ENCODE assay signal across 18 cellular contexts in genomic region chr3:187929115-187929828, GRCh38.
DNase-seq lines count a peak whose midpoint lies in the region; ATAC-seq, FAIRE-seq and TF ChIP-seq lines count a peak whose summit lies in the region.
"Had no signal": no experiment of that assay in that cellular context is flagged by ENCODE, and none has a peak within 500 bp of the region (broad histone marks: within the 10 kb centered on the region; RNA-seq: fewer than 3 reads in every experiment).

No MANE protein-coding gene starts in this region.

- H3K36me3 ChIP-seq in CD8-positive, alpha-beta T cell (ENCODE audit: insufficient read depth, low read length) = no peaks in the 10 kb centered on the region
- H3K36me3 ChIP-seq in HepG2 (replicated peaks in 1 of 2; ENCODE audit: control insufficient read depth in 1 of 2, insufficient read depth in 2 of 2, low read length in 2 of 2) = no peaks in the 10 kb centered on the region
- H3K36me3 ChIP-seq: SJSA1 had no signal

- no peak overlapping the region for H2AFZ ChIP-seq in HepG2 (ENCODE audit: low read length)
- H2AFZ ChIP-seq: parathyroid adenoma, PC-9 had no signal

- H3K27ac ChIP-seq in CD8-positive, alpha-beta T cell (ENCODE audit: low read depth, low read length) = no peak overlapping the region
- H3K27ac ChIP-seq in right cardiac atrium (ENCODE audit: low read length) (peak overlapping the region; percentile 67), HepG2 (ENCODE audit: extremely low read length, insufficient read depth, low read length) (no peak overlapping the region)
- H3K27ac ChIP-seq: parathyroid adenoma, PC-9, SJSA1 had no signal

- H3K79me2 ChIP-seq in HepG2 (ENCODE audit: insufficient read depth, low read length) = no peaks in the 10 kb centered on the region
- H3K79me2 ChIP-seq: parathyroid adenoma had no signal

- H3K4me3 ChIP-seq in CD8-positive, alpha-beta T cell (ENCODE audit: low read depth, low read length) = no peak overlapping the region
- no peak overlapping the region for H3K4me3 ChIP-seq in right cardiac atrium (ENCODE audit: low read length)
- no peak overlapping the region for H3K4me3 ChIP-seq in HepG2 (replicated peaks in 1 of 3; ENCODE audit: insufficient read depth in 1 of 3, low read depth in 2 of 3, low read length in 3 of 3)
- H3K4me3 ChIP-seq: PC-9, SJSA1 had no signal

- no peak for ATAC-seq in CD8-positive, alpha-beta T cell
- ATAC-seq in activated T-cell treated with anti-CD3 and anti-CD28 coated beads, Interleukin-2, amount 50 U/mL, for 72 hours (replicated peaks in 1 of 2) = peak; percentile 71 to 75
- ATAC-seq in right cardiac atrium = peak; percentile 18 to 42
- ATAC-seq in HepG2 = no peak; the same call in 2 of the 3 replicates
- no peak for ATAC-seq in T-cell (replicated peaks in 1 of 4)

- no peaks in the 10 kb centered on the region for H3K27me3 Mint-ChIP-seq in CD8-positive, alpha-beta T cell (ENCODE audit: low read depth)
- H3K27me3 Mint-ChIP-seq in activated T-cell treated with anti-CD3 and anti-CD28 coated beads, Interleukin-2, amount 50 U/mL, for 72 hours (ENCODE audit: low read depth) = no peaks in the 10 kb centered on the region
- no peaks in the 10 kb centered on the region for H3K27me3 Mint-ChIP-seq in T-cell

- no peak overlapping the region for H3K4me2 ChIP-seq in HepG2 (ENCODE audit: low read depth, low read length)
- H3K4me2 ChIP-seq: PC-9 had no signal

- peaks cover 11% of the 10 kb centered on the region for H3K4me1 ChIP-seq in CD8-positive, alpha-beta T cell (ENCODE audit: insufficient read depth, low read length)
- peaks cover 4% of the 10 kb centered on the region for H3K4me1 ChIP-seq in right cardiac atrium (ENCODE audit: control insufficient read depth, insufficient read depth, low read length)
- peaks cover 51% of the 10 kb centered on the region for H3K4me1 ChIP-seq in HepG2 (ENCODE audit: insufficient read depth, low read length)
- H3K4me1 ChIP-seq: parathyroid adenoma, SJSA1 had no signal

- H3K9ac ChIP-seq in HepG2 (ENCODE audit: insufficient read depth, low read depth, low read length) = no peak overlapping the region
- H3K9ac ChIP-seq: parathyroid adenoma had no signal

- WGBS in right cardiac atrium = 40% methylated on average over 8 of the region's 8 CpGs
- 19% methylated on average over 6 of the region's 8 CpGs for WGBS in HepG2 (ENCODE audit: low lambda C conversion rate)

- H3K36me3 Mint-ChIP-seq in CD8-positive, alpha-beta T cell = no peaks in the 10 kb centered on the region
- H3K36me3 Mint-ChIP-seq in activated T-cell treated with anti-CD3 and anti-CD28 coated beads, Interleukin-2, amount 50 U/mL, for 72 hours (ENCODE audit: insufficient read depth in 2 of 2) = peaks cover 8 to 15% of the 10 kb centered on the region in 2 donors
- peaks cover 6% of the 10 kb centered on the region for H3K36me3 Mint-ChIP-seq in T-cell

- TF ChIP-seq POLR2A in HepG2 (IDR thresholded peaks at IDR 0.05; ENCODE audit: insufficient read depth in 1 of 2, low read depth in 2 of 2, low read length in 2 of 2) = no peak

- no peak for TF ChIP-seq RAD21 in HepG2 (CRISPR knock-in tag; IDR thresholded peaks at IDR 0.05)

- H4K20me1 ChIP-seq in HepG2 (ENCODE audit: insufficient read depth, low read length) = no peaks in the 10 kb centered on the region

- peak overlapping the region; percentile 12 for H3K27ac Mint-ChIP-seq in CD8-positive, alpha-beta T cell
- no peak overlapping the region for H3K27ac Mint-ChIP-seq in activated T-cell treated with anti-CD3 and anti-CD28 coated beads, Interleukin-2, amount 50 U/mL, for 72 hours
- H3K27ac Mint-ChIP-seq in T-cell = peak overlapping the region in 1 of 2 donors; percentile 36

- DNase-seq in activated CD4-positive, alpha-beta T cell treated with anti-CD3 and anti-CD28 coated beads, Interleukin-2, amount 50 U/mL, for 48 hours = peak; percentile 21 to 34
- DNase-seq in activated CD4-positive, alpha-beta T cell treated with anti-CD3 and anti-CD28 coated beads, Interleukin-2, amount 50 U/mL, for 4 hours = no peak
- DNase-seq in CD8-positive, alpha-beta T cell = no peak
- DNase-seq in activated T-cell treated with anti-CD3 and anti-CD28 coated beads, Interleukin-2, amount 50 U/mL, for 72 hours = no peak
- DNase-seq in right cardiac atrium (no peak), HepG2 (ENCODE audit: low spot score) (no peak), germinal center (ENCODE audit: low spot score) (no peak), T-cell (no peak)
- DNase-seq: activated effector memory CD4-positive, alpha-beta T cell treated with Interleukin-2 at 50 U/mL for 16 hours; NCI-H1417 treated with DMSO at 0.1 percent for 48 hours; NCI-H2171 treated with DMSO at 0.1 percent for 48 hours; NCI-H748 treated with DMSO at 0.1 percent for 48 hours; PC-9 had no signal

- TF ChIP-seq CTCF in CD8-positive, alpha-beta T cell (IDR thresholded peaks at IDR 0.05) = no peak
- TF ChIP-seq CTCF in HepG2 (CRISPR knock-in tag; IDR thresholded peaks at IDR 0.05) = no peak

- in situ Hi-C loops in HepG2 (cut with HindIII; ENCODE audit: extremely low pct_ligation_motif_present, low pct_unique_long_range_greater_than_20kb) = no loop called here

- no TSS peak for BruUV-seq in HepG2 (replicated peaks; lab: Mats Ljungman, UMichigan)

- peaks cover 4% of the 10 kb centered on the region for H3K9me3 Mint-ChIP-seq in CD8-positive, alpha-beta T cell
- peaks cover 4 to 8% of the 10 kb centered on the region in 2 donors for H3K9me3 Mint-ChIP-seq in activated T-cell treated with anti-CD3 and anti-CD28 coated beads, Interleukin-2, amount 50 U/mL, for 72 hours
- peaks cover 0 to 11% (median 4%) of the 10 kb centered on the region in 3 donors for H3K9me3 Mint-ChIP-seq in T-cell

- H3K4me3 Mint-ChIP-seq in CD8-positive, alpha-beta T cell = no peak overlapping the region
- H3K4me3 Mint-ChIP-seq in activated T-cell treated with anti-CD3 and anti-CD28 coated beads, Interleukin-2, amount 50 U/mL, for 72 hours = peak overlapping the region; percentile 34 to 47
- H3K4me3 Mint-ChIP-seq in T-cell = no peak overlapping the region
- H3K4me3 Mint-ChIP-seq: natural killer cell treated with Interleukin-12 subunit alpha and Interleukin-12 subunit beta and Interleukin-15 and Interleukin-18, amount 100 ng/mL, for 72 hours had no signal

- H3K4me1 Mint-ChIP-seq in CD8-positive, alpha-beta T cell (ENCODE audit: low read depth) = peaks cover 25% of the 10 kb centered on the region
- H3K4me1 Mint-ChIP-seq in activated T-cell treated with anti-CD3 and anti-CD28 coated beads, Interleukin-2, amount 50 U/mL, for 72 hours (ENCODE audit: low read depth) = peaks cover 56% of the 10 kb centered on the region
- H3K4me1 Mint-ChIP-seq in T-cell = peaks cover 25 to 28% (median 27%) of the 10 kb centered on the region in 3 donors

- no peak for FAIRE-seq in HepG2 (lab: Jason Lieb, UNC)
- FAIRE-seq: colon, HTR-8/SVneo had no signal

- H3K9me3 ChIP-seq in CD8-positive, alpha-beta T cell (ENCODE audit: low read length) = no peaks in the 10 kb centered on the region
- H3K9me3 ChIP-seq in right cardiac atrium (ENCODE audit: control insufficient read depth, low read length) (no peaks in the 10 kb centered on the region), HepG2 (ENCODE audit: low read length) (peaks cover 12% of the 10 kb centered on the region)

- intact Hi-C loops in CD8-positive, alpha-beta T cell (cut with DNase I, micrococcal nuclease) = no loop called here
- intact Hi-C loops in right cardiac atrium (cut with DNase I) (loop anchor here in 1 of 4 donors (10.0 kb wide), 1 partner anchor 174 kb away; no protein-coding TSS in a partner anchor), HepG2 (cut with micrococcal nuclease; ENCODE audit: unreplicated experiment) (no loop called here)

- POLR2A ChIA-PET in CD8-positive, alpha-beta T cell (lab: Charles Lee) = no interaction called here
- POLR2A ChIA-PET in HepG2 (lab: Yijun Ruan, JAX) = no interaction called here
- POLR2A ChIA-PET in T-cell (lab: Charles Lee) = no interaction called here

- no peak for TF ChIP-seq EP300 in HepG2 (IDR thresholded peaks at IDR 0.05; ENCODE audit: low read depth in 2 of 2, low read length in 2 of 2)
- TF ChIP-seq EP300 in HepG2 (CRISPR knock-in tag; IDR thresholded peaks at IDR 0.05; ENCODE audit: borderline replicate concordance) = no peak

- CTCF ChIA-PET in CD8-positive, alpha-beta T cell (lab: Charles Lee) = no interaction called here
- CTCF ChIA-PET in HepG2 (lab: Yijun Ruan, JAX; ENCODE audit: low intra/inter-chr PET ratio, low total read pairs) (no interaction called here), T-cell (lab: Charles Lee) (no interaction called here)

- H3K27me3 ChIP-seq in CD8-positive, alpha-beta T cell (ENCODE audit: insufficient read depth, low read length) = no peaks in the 10 kb centered on the region
- H3K27me3 ChIP-seq in right cardiac atrium (ENCODE audit: control insufficient read depth, insufficient read depth) = no peaks in the 10 kb centered on the region
- H3K27me3 ChIP-seq in HepG2 (ENCODE audit: control insufficient read depth in 1 of 2, insufficient read depth in 2 of 2, low read length in 2 of 2) = peaks cover 0 to 1% of the 10 kb centered on the region in 2 experiments; a peak in 1 of 5 replicates
- H3K27me3 ChIP-seq: SJSA1 had no signal

TF ChIP-seq in HepG2, 621 proteins besides CTCF, POLR2A, EP300 and RAD21:
- TF ChIP-seq ZNF558 (CRISPR knock-in tag; IDR thresholded peaks at IDR 0.05; ENCODE audit: borderline replicate concordance) = no peak
- TF ChIP-seq, protein P1, sequence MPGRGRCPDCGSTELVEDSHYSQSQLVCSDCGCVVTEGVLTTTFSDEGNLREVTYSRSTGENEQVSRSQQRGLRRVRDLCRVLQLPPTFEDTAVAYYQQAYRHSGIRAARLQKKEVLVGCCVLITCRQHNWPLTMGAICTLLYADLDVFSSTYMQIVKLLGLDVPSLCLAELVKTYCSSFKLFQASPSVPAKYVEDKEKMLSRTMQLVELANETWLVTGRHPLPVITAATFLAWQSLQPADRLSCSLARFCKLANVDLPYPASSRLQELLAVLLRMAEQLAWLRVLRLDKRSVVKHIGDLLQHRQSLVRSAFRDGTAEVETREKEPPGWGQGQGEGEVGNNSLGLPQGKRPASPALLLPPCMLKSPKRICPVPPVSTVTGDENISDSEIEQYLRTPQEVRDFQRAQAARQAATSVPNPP (CRISPR knock-in tag; IDR thresholded peaks at IDR 0.05) = no peak
TF ChIP-seq in HepG2: peak in this region for 0.

Comparison
In these comparisons a context has a peak if more than half of its experiments do, and no peak if none do; other contexts are left out.
1. DNase-seq: peak in activated CD4-positive, alpha-beta T cell treated with anti-CD3 and anti-CD28 coated beads, Interleukin-2, amount 50 U/mL, for 48 hours (2 of 2); none in activated CD4-positive, alpha-beta T cell treated with anti-CD3 and anti-CD28 coated beads, Interleukin-2, amount 50 U/mL, for 4 hours (0 of 2), CD8-positive, alpha-beta T cell (0 of 7), activated T-cell treated with anti-CD3 and anti-CD28 coated beads, Interleukin-2, amount 50 U/mL, for 72 hours (0 of 2), right cardiac atrium (0 of 3), HepG2 (single experiment), germinal center (single experiment) and T-cell (0 of 34).
2. ATAC-seq: peak in activated T-cell treated with anti-CD3 and anti-CD28 coated beads, Interleukin-2, amount 50 U/mL, for 72 hours (2 of 2) and right cardiac atrium (2 of 2); none in CD8-positive, alpha-beta T cell (single experiment), HepG2 (single experiment) and T-cell (0 of 4).
3. H3K4me3 Mint-ChIP-seq: peak in activated T-cell treated with anti-CD3 and anti-CD28 coated beads, Interleukin-2, amount 50 U/mL, for 72 hours (2 of 2); none in CD8-positive, alpha-beta T cell (single experiment) and T-cell (0 of 3).